ENCODE assay signal across 8 cellular contexts in genomic region chr6:99424022-99424421, GRCh38. TPM values are rescaled to one million over a fixed set of nuclear protein-coding genes. Genes with fewer than 3 reads are reported as not detected.
A peak's percentile ranks its signal among the peaks of the same experiment; 100 is the strongest.
DNase-seq lines count a peak whose midpoint lies in the region; ATAC-seq and TF ChIP-seq lines count a peak whose summit lies in the region.

No MANE protein-coding gene starts in this region.

- H3K4me1 ChIP-seq in CD4-positive, CD25-positive, alpha-beta regulatory T cell (ENCODE audit: control insufficient read depth, insufficient read depth, low read length, poor library complexity, severe bottlenecking): peaks cover 49% of the 10 kb centered on the region
- H3K4me1 ChIP-seq in OCI-LY1 (ENCODE audit: insufficient read depth, low read length, severe bottlenecking) (peaks cover 67% of the 10 kb centered on the region), endocrine pancreas (ENCODE audit: control insufficient read depth, insufficient read depth, low read length) (peaks cover 39% of the 10 kb centered on the region)

- H3K4me3 ChIP-seq in CD4-positive, CD25-positive, alpha-beta regulatory T cell (ENCODE audit: low read depth, low read length): peak overlapping the region; percentile 94
- H3K4me3 ChIP-seq in OCI-LY1 (ENCODE audit: low read depth, low read length, poor library complexity, severe bottlenecking) (peak overlapping the region; percentile 98), endocrine pancreas (ENCODE audit: control insufficient read depth, insufficient read depth, low read length) (peak overlapping the region; percentile 99)

- DNase-seq in CD4-positive, CD25-positive, alpha-beta regulatory T cell: no peak
- DNase-seq in osteocyte (ENCODE audit: extremely low spot score, unreplicated experiment) (no peak), SIG-M5 treated with dmso at 0.1 percent for 504 hours (lab: John Stamatoyannopoulos, UW; ENCODE audit: unreplicated experiment) (no peak), 8988T (no peak), left colon (no peak), NCI-H2227 treated with DMSO at 0.1 percent for 48 hours (lab: John Stamatoyannopoulos, UW) (no peak)

- TF ChIP-seq CTCF in OCI-LY1 (IDR thresholded peaks at IDR 0.05; ENCODE audit: low read length): no peak
- TF ChIP-seq CTCF in osteocyte (IDR thresholded peaks at IDR 0.05): no peak

- peak overlapping the region in 2 of 3 donors; percentile 63 to 97 for H3K27ac Mint-ChIP-seq in CD4-positive, CD25-positive, alpha-beta regulatory T cell
- peak overlapping the region; percentile 99 for H3K27ac Mint-ChIP-seq in osteocyte (ENCODE audit: unreplicated experiment)

- peak overlapping the region; percentile 90 to 99 (median 98) for H3K4me3 Mint-ChIP-seq in CD4-positive, CD25-positive, alpha-beta regulatory T cell
- H3K4me3 Mint-ChIP-seq in osteocyte (ENCODE audit: unreplicated experiment): peak overlapping the region; percentile 89

- no peaks in the 10 kb centered on the region for H3K9me3 ChIP-seq in CD4-positive, CD25-positive, alpha-beta regulatory T cell (ENCODE audit: control insufficient read depth in 2 of 2, low read length in 2 of 2)
- H3K9me3 ChIP-seq in OCI-LY1 (ENCODE audit: low read length): no peaks in the 10 kb centered on the region
- no peaks in the 10 kb centered on the region for H3K9me3 ChIP-seq in endocrine pancreas (ENCODE audit: control insufficient read depth, low read length)

- H3K4me1 Mint-ChIP-seq in CD4-positive, CD25-positive, alpha-beta regulatory T cell: peaks cover 45 to 82% (median 61%) of the 10 kb centered on the region in 4 donors
- peaks cover 52% of the 10 kb centered on the region for H3K4me1 Mint-ChIP-seq in osteocyte (ENCODE audit: unreplicated experiment)

- H3K27me3 ChIP-seq in CD4-positive, CD25-positive, alpha-beta regulatory T cell (ENCODE audit: control insufficient read depth, insufficient read depth, low read length): no peaks in the 10 kb centered on the region
- H3K27me3 ChIP-seq in OCI-LY1 (ENCODE audit: insufficient read depth, low read length) (no peaks in the 10 kb centered on the region), endocrine pancreas (ENCODE audit: control insufficient read depth, insufficient read depth, low read length) (no peaks in the 10 kb centered on the region)

- H3K9me2 ChIP-seq in OCI-LY1 (ENCODE audit: low read depth, low read length): no peaks in the 10 kb centered on the region

- H3K27me3 Mint-ChIP-seq in CD4-positive, CD25-positive, alpha-beta regulatory T cell: no peaks in the 10 kb centered on the region
- H3K27me3 Mint-ChIP-seq in osteocyte (ENCODE audit: unreplicated experiment): no peaks in the 10 kb centered on the region

- no peak for ATAC-seq in CD4-positive, CD25-positive, alpha-beta regulatory T cell (ENCODE audit: low read depth in 2 of 2)
- ATAC-seq in left colon: no peak

- peaks cover 16% of the 10 kb centered on the region for H3K36me3 Mint-ChIP-seq in CD4-positive, CD25-positive, alpha-beta regulatory T cell
- H3K36me3 Mint-ChIP-seq in osteocyte (ENCODE audit: unreplicated experiment): peaks cover 4% of the 10 kb centered on the region

- H3K79me2 ChIP-seq in OCI-LY1 (ENCODE audit: insufficient read depth, low read length): peaks cover 63% of the 10 kb centered on the region

- peak overlapping the region; percentile 100 for H3K27ac ChIP-seq in CD4-positive, CD25-positive, alpha-beta regulatory T cell (ENCODE audit: insufficient read depth, low read length, poor library complexity, severe bottlenecking)
- peak overlapping the region; percentile 96 for H3K27ac ChIP-seq in OCI-LY1 (ENCODE audit: low read depth, low read length, poor library complexity, severe bottlenecking)

- H3K9ac ChIP-seq in OCI-LY1 (ENCODE audit: low read length) (peak overlapping the region; percentile 99), endocrine pancreas (ENCODE audit: control insufficient read depth, insufficient read depth, low read length) (no peak overlapping the region)

- intact Hi-C loops in left colon (cut with DNase I, micrococcal nuclease): no loop called here

- peak overlapping the region; percentile 95 for H3K4me2 ChIP-seq in OCI-LY1 (ENCODE audit: low read length)

- no peaks in the 10 kb centered on the region for H3K9me3 Mint-ChIP-seq in CD4-positive, CD25-positive, alpha-beta regulatory T cell
- no peaks in the 10 kb centered on the region for H3K9me3 Mint-ChIP-seq in osteocyte (ENCODE audit: unreplicated experiment)

- H3F3A ChIP-seq in OCI-LY1 (ENCODE audit: insufficient read depth, low read length): no peaks in the 10 kb centered on the region

- peaks cover 11% of the 10 kb centered on the region for H3K36me3 ChIP-seq in CD4-positive, CD25-positive, alpha-beta regulatory T cell (ENCODE audit: control insufficient read depth, insufficient read depth, low read length)
- H3K36me3 ChIP-seq in OCI-LY1 (ENCODE audit: insufficient read depth, low read length) (peaks cover 58% of the 10 kb centered on the region), endocrine pancreas (ENCODE audit: control insufficient read depth, insufficient read depth, low read length) (no peaks in the 10 kb centered on the region)

- peaks cover 10% of the 10 kb centered on the region for H4K20me1 ChIP-seq in OCI-LY1 (ENCODE audit: insufficient read depth, low read length)

- H2AFZ ChIP-seq in OCI-LY1 (ENCODE audit: low read length): no peak overlapping the region

RNA-seq across cellular contexts. Expression of gene PNISR, which starts 1.1 kb away (rescaled TPM):
- total RNA-seq in CD4-positive, CD25-positive, alpha-beta regulatory T cell: 301 TPM
- 10 to 100 TPM; 55.4 to 79.2 (median 69.2) TPM for polyA plus RNA-seq in CD4-positive, CD25-positive, alpha-beta regulatory T cell
- total RNA-seq in osteocyte: 93.9 and 96.5 TPM in 2 replicates
- total RNA-seq in left colon: 10 to 100 TPM; 70.0 to 72.9 TPM

RNA-seq across cellular contexts. Expression of gene COQ3, which starts 30.0 kb away (rescaled TPM):
- 1.4 TPM for total RNA-seq in CD4-positive, CD25-positive, alpha-beta regulatory T cell
- polyA plus RNA-seq in CD4-positive, CD25-positive, alpha-beta regulatory T cell: 1 to 10 TPM; 6.2 to 8.0 (median 6.9) TPM
- 4.8 and 4.9 TPM in 2 replicates for total RNA-seq in osteocyte
- total RNA-seq in left colon: 10 to 100 TPM in 1 of 2 donors, 1 to 10 TPM in 1; 8.3 to 11.6 TPM
